In the genomic region with DNA sequence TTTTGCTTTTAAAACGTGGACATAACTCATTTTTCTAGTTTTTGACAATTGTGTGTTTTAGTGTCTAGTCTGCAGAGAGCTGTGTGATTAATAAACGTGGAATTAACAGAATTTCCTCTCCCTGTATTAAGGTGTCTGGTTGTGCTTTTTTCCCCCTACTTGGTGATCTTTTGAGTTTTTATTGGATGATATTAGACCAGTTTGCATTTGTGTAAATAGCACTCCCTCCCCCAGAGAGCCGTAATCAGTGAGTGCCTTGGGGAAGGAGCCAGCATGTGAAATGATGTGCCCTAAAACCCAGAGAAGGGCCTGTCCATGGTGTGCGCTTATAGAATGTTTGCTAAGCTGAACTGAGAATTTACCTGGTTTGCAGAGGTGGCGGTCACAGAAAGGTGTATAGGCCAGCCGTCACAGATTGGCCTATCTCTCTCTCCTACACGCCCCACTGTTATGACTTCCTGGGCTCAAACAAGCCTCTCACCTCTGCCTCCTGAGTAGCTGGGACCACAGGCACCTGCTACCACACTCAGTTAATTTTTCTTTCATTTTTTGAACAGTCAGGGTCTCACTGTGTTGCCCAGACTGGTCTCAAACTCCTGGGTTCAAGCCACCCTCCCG, we compare ENCODE assay signal across 19 cellular contexts.
DNase-seq lines count a peak whose midpoint lies in the region; ATAC-seq and TF ChIP-seq lines count a peak whose summit lies in the region.
"Had no signal": no experiment of that assay in that cellular context is flagged by ENCODE, and none has a peak within 500 bp of the region (broad histone marks: within the 10 kb centered on the region; RNA-seq: fewer than 3 reads in every experiment).

No MANE protein-coding gene starts in this region.

- peak overlapping the region; percentile 32 for H3K27ac Mint-ChIP-seq in stimulated activated naive B cell treated with anti-CD40 and anti-IgM and Interleukin-4, amounts not matched to agents 10 μg/mL and 1 μg/mL and 100 μg/mL, for 72 hours
- H3K27ac Mint-ChIP-seq: GM23338; T-helper 1 cell treated with Interleukin-12 subunit alpha and Interleukin-12 subunit beta and Interleukin-4 antibody, amounts not matched to agents 30 μg/mL and 1 μg/mL, for 36 hours had no signal

- no peaks in the 10 kb centered on the region for H3K4me1 Mint-ChIP-seq in stimulated activated naive B cell treated with anti-CD40 and anti-IgM and Interleukin-4, amounts not matched to agents 10 μg/mL and 1 μg/mL and 100 μg/mL, for 72 hours

- H3K36me3 Mint-ChIP-seq in stimulated activated naive B cell treated with anti-CD40 and anti-IgM and Interleukin-4, amounts not matched to agents 10 μg/mL and 1 μg/mL and 100 μg/mL, for 72 hours, result peaks cover 17 to 29% of the 10 kb centered on the region in 2 donors

- CTCF ChIA-PET in HEK293T (lab: Yijun Ruan, JAX), result interaction anchor here (0.8 to 2.1 kb wide), 3 partner anchors 10 to 49 kb away, joined by 3 to 5 read pairs (median 4); no protein-coding TSS in a partner anchor

- no peaks in the 10 kb centered on the region for H3K27me3 Mint-ChIP-seq in stimulated activated naive B cell treated with anti-CD40 and anti-IgM and Interleukin-4, amounts not matched to agents 10 μg/mL and 1 μg/mL and 100 μg/mL, for 72 hours

- no peak overlapping the region for H3K4me3 Mint-ChIP-seq in stimulated activated naive B cell treated with anti-CD40 and anti-IgM and Interleukin-4, amounts not matched to agents 10 μg/mL and 1 μg/mL and 100 μg/mL, for 72 hours
- H3K4me3 Mint-ChIP-seq: GM23338; T-helper 1 cell treated with Interleukin-12 subunit alpha and Interleukin-12 subunit beta and Interleukin-4 antibody, amounts not matched to agents 30 μg/mL and 1 μg/mL, for 36 hours had no signal

- H3K9me3 Mint-ChIP-seq in stimulated activated naive B cell treated with anti-CD40 and anti-IgM and Interleukin-4, amounts not matched to agents 10 μg/mL and 1 μg/mL and 100 μg/mL, for 72 hours, result no peaks in the 10 kb centered on the region
- H3K9me3 Mint-ChIP-seq: GM23338; T-helper 1 cell treated with Interleukin-12 subunit alpha and Interleukin-12 subunit beta and Interleukin-4 antibody, amounts not matched to agents 30 μg/mL and 1 μg/mL, for 36 hours had no signal

- peak; percentile 27 for DNase-seq in NCI-H82 (lab: John Stamatoyannopoulos, UW)
- DNase-seq in NCI-H82 treated with DMSO at 0.1 percent for 48 hours (lab: John Stamatoyannopoulos, UW; ENCODE audit: unreplicated experiment), result no peak
- DNase-seq in NCI-H69 (lab: John Stamatoyannopoulos, UW), result peak; percentile 75
- no peak for DNase-seq in stimulated activated naive B cell treated with anti-CD40 and anti-IgM and Interleukin-4, amounts not matched to agents 10 μg/mL and 1 μg/mL and 100 μg/mL, for 72 hours
- DNase-seq in HEK293T (ENCODE audit: extremely low spot score), result no peak
- DNase-seq in NCI-H187 (lab: John Stamatoyannopoulos, UW), result no peak
- DNase-seq in activated gamma-delta T cell treated with Interleukin-2 at 50 U/mL for 16 hours, result no peak
- DNase-seq: BE2C; DMS79; NCI-H1105; NCI-H187 treated with DMSO at 0.1 percent for 48 hours; NCI-H2107; NCI-H510A; NK-92 treated with Interleukin-12 subunit alpha and Interleukin-12 subunit beta, amount 100 ng/mL, for 24 hours; SJCRH30 had no signal

- POLR2A ChIA-PET in HEK293T (lab: Yijun Ruan, JAX), result no interaction called here

- peak; percentile 43; the same call in 2 of the 3 replicates for ATAC-seq in SK-N-SH treated with all-trans-retinoic acid at 6 μM for 48 hours
- no peak for ATAC-seq in stimulated activated naive B cell treated with anti-CD40 and anti-IgM and Interleukin-4, amounts not matched to agents 10 μg/mL and 1 μg/mL and 100 μg/mL, for 72 hours (replicated peaks)
- ATAC-seq: GM23338, Panc1 had no signal

TF ChIP-seq in SK-N-SH treated with all-trans-retinoic acid at 6 μM for 48 hours, 23 proteins besides CTCF, POLR2A, EP300 and RAD21:
- TF ChIP-seq ZNF8 (CRISPR knock-in tag; IDR thresholded peaks at IDR 0.05) (no peak), CSDC2 (CRISPR knock-in tag; IDR thresholded peaks at IDR 0.05) (no peak), ZFP30 (CRISPR knock-in tag; IDR thresholded peaks at IDR 0.05) (no peak), ZFP3 (CRISPR knock-in tag; IDR thresholded peaks at IDR 0.05) (no peak), BACH2 (CRISPR knock-in tag; IDR thresholded peaks at IDR 0.05; ENCODE audit: borderline replicate concordance) (no peak), GLIS3 (CRISPR knock-in tag; IDR thresholded peaks at IDR 0.05) (no peak), ZNF70 (CRISPR knock-in tag; IDR thresholded peaks at IDR 0.05) (no peak), CREB5 (CRISPR knock-in tag; IDR thresholded peaks at IDR 0.05; ENCODE audit: low read depth) (no peak)

TF ChIP-seq in HEK293T, 16 proteins besides CTCF, POLR2A, EP300 and RAD21:
- TF ChIP-seq TARDBP (IDR thresholded peaks at IDR 0.05), result no peak
- no peak for TF ChIP-seq FOXK2 (IDR thresholded peaks at IDR 0.05)
- TF ChIP-seq NFRKB (IDR thresholded peaks at IDR 0.05), result no peak
- no peak for TF ChIP-seq L3MBTL2 (conservative IDR thresholded peaks at IDR 0.05)
- no peak for TF ChIP-seq HDGF (IDR thresholded peaks at IDR 0.05; ENCODE audit: borderline replicate concordance)
- TF ChIP-seq FOXA1 (IDR thresholded peaks at IDR 0.05), result no peak
- no peak for TF ChIP-seq ELF4 (IDR thresholded peaks at IDR 0.05)
- TF ChIP-seq FOXM1 (IDR thresholded peaks at IDR 0.05; ENCODE audit: borderline replicate concordance), result no peak
- no peak for TF ChIP-seq SP1 (IDR thresholded peaks at IDR 0.05)
- TF ChIP-seq BHLHE40 (IDR thresholded peaks at IDR 0.05; ENCODE audit: borderline replicate concordance), result no peak
- no peak for TF ChIP-seq LEF1 (IDR thresholded peaks at IDR 0.05; ENCODE audit: borderline replicate concordance)
- no peak for TF ChIP-seq SUZ12 (IDR thresholded peaks at IDR 0.05)
- no peak for TF ChIP-seq CTBP1 (IDR thresholded peaks at IDR 0.05; ENCODE audit: borderline replicate concordance)
- TF ChIP-seq, protein P1, sequence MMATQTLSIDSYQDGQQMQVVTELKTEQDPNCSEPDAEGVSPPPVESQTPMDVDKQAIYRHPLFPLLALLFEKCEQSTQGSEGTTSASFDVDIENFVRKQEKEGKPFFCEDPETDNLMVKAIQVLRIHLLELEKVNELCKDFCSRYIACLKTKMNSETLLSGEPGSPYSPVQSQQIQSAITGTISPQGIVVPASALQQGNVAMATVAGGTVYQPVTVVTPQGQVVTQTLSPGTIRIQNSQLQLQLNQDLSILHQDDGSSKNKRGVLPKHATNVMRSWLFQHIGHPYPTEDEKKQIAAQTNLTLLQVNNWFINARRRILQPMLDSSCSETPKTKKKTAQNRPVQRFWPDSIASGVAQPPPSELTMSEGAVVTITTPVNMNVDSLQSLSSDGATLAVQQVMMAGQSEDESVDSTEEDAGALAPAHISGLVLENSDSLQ (IDR thresholded peaks at IDR 0.05), result no peak
- no peak for TF ChIP-seq ARNT (IDR thresholded peaks at IDR 0.05)
- TF ChIP-seq ZNF384 (IDR thresholded peaks at IDR 0.05), result no peak

Comparison
In these comparisons a context has a peak if more than half of its experiments do, and no peak if none do; other contexts are left out.
1. DNase-seq: peak in NCI-H82 (single experiment) and NCI-H69 (single experiment); none in NCI-H82 treated with DMSO at 0.1 percent for 48 hours (single experiment), stimulated activated naive B cell treated with anti-CD40 and anti-IgM and Interleukin-4, amounts not matched to agents 10 μg/mL and 1 μg/mL and 100 μg/mL, for 72 hours (single experiment), HEK293T (single experiment), NCI-H187 (0 of 2) and activated gamma-delta T cell treated with Interleukin-2 at 50 U/mL for 16 hours (single experiment).